In genomic region chr1:44730741-44731512, GRCh38 we compare ENCODE assay signal across 8 cellular contexts. TPM values are rescaled to one million over a fixed set of nuclear protein-coding genes. Genes with fewer than 3 reads are reported as not detected.
DNase-seq lines count a peak whose midpoint lies in the region; ATAC-seq, FAIRE-seq and TF ChIP-seq lines count a peak whose summit lies in the region.

Gene RNU5D-1, minus strand, starts transcription at chr1:44731170.

- ATAC-seq in GM18505 (IDR thresholded peaks at IDR 0.05; ENCODE audit: unreplicated experiment), result peak; percentile 68
- peak; percentile 66 for ATAC-seq in HG02970 (IDR thresholded peaks at IDR 0.05; ENCODE audit: low FRiP score, unreplicated experiment)

- H3K4me3 ChIP-seq in astrocyte (ENCODE audit: insufficient read depth, low read depth, low read length) (peak within 1 kb of the TSS; percentile 31), hepatocyte (no peak within 1 kb of the TSS)

- no peaks in the 10 kb centered on the region for H3K27me3 ChIP-seq in astrocyte (ENCODE audit: insufficient read depth, low read length)
- H3K27me3 ChIP-seq in hepatocyte, result no peaks in the 10 kb centered on the region

- peaks cover 8% of the 10 kb centered on the region for H3K4me1 Mint-ChIP-seq in astrocyte (ENCODE audit: low read depth, unreplicated experiment)

- 4% methylated on average over 19 of the region's 19 CpGs for WGBS in hepatocyte (ENCODE audit: low lambda C conversion rate, missing lambda C conversion rate)

- no peaks in the 10 kb centered on the region for H3K79me2 ChIP-seq in astrocyte (ENCODE audit: insufficient read depth, low read length)
- no peaks in the 10 kb centered on the region for H3K79me2 ChIP-seq in hepatocyte

- H3K9me2 ChIP-seq in hepatocyte (replicated peaks; ENCODE audit: insufficient read depth), result no peaks in the 10 kb centered on the region

- peak within 1 kb of the TSS; percentile 65 for H2AFZ ChIP-seq in astrocyte (ENCODE audit: low read depth, low read length)
- no peak within 1 kb of the TSS for H2AFZ ChIP-seq in hepatocyte

- H3K9me3 ChIP-seq in astrocyte (ENCODE audit: insufficient read depth, low read depth, low read length) (no peaks in the 10 kb centered on the region), hepatocyte (ENCODE audit: low read depth) (no peaks in the 10 kb centered on the region)

- H3K4me1 ChIP-seq in astrocyte (ENCODE audit: insufficient read depth, low read length) (peaks cover 11% of the 10 kb centered on the region), hepatocyte (ENCODE audit: insufficient read depth) (no peaks in the 10 kb centered on the region)

- H3K27me3 Mint-ChIP-seq in astrocyte (ENCODE audit: low read depth, unreplicated experiment), result no peaks in the 10 kb centered on the region

- H3K4me2 ChIP-seq in astrocyte (ENCODE audit: low read length) (peak within 1 kb of the TSS; percentile 69), hepatocyte (peak within 1 kb of the TSS; percentile 39)

- peaks cover 4% of the 10 kb centered on the region for H3K9me3 Mint-ChIP-seq in astrocyte (ENCODE audit: unreplicated experiment)

- peak within 1 kb of the TSS; percentile 10 for H3K4me3 Mint-ChIP-seq in astrocyte (ENCODE audit: unreplicated experiment)

- H3K27ac Mint-ChIP-seq in astrocyte (ENCODE audit: unreplicated experiment), result peak within 1 kb of the TSS; percentile 99

- H3K9ac ChIP-seq in astrocyte (ENCODE audit: low read length), result peak within 1 kb of the TSS; percentile 89

- H4K20me1 ChIP-seq in astrocyte (ENCODE audit: insufficient read depth, low read length), result no peaks in the 10 kb centered on the region
- H4K20me1 ChIP-seq in hepatocyte (ENCODE audit: insufficient read depth, poor library complexity, severe bottlenecking), result no peaks in the 10 kb centered on the region

- TF ChIP-seq CTCF in astrocyte (IDR thresholded peaks at IDR 0.05; ENCODE audit: insufficient read depth, low read depth, low read length), result peak; percentile 98
- TF ChIP-seq CTCF in hepatocyte (IDR thresholded peaks at IDR 0.05; ENCODE audit: poor library complexity), result peak; percentile 85

- peak; percentile 17 for FAIRE-seq in astrocyte (lab: Jason Lieb, UNC)

- H3K27ac ChIP-seq in astrocyte (ENCODE audit: low read depth, low read length), result peak within 1 kb of the TSS; percentile 100
- H3K27ac ChIP-seq in hepatocyte, result peak within 1 kb of the TSS; percentile 77

- DNase-seq in NCI-H187 (lab: John Stamatoyannopoulos, UW), result peak; percentile 90 to 94
- peak; percentile 75 to 97 (median 92) for DNase-seq in T-helper 2 cell
- peak; percentile 98 for DNase-seq in astrocyte (ENCODE audit: low read depth)
- DNase-seq in hepatocyte (ENCODE audit: low spot score), result peak; percentile 97
- DNase-seq in retina, result peak; percentile 95
- DNase-seq in 8988T, result no peak

- no peaks in the 10 kb centered on the region for H3K36me3 Mint-ChIP-seq in astrocyte (ENCODE audit: low read depth, unreplicated experiment)

- TF ChIP-seq POLR2A in GM18505 (IDR thresholded peaks at IDR 0.05; ENCODE audit: borderline replicate concordance, extremely low read depth, insufficient read depth, insufficient read length), result peak; percentile 99

- H3K36me3 ChIP-seq in astrocyte (ENCODE audit: insufficient read depth, low read length) (no peaks in the 10 kb centered on the region), hepatocyte (replicated peaks; ENCODE audit: insufficient read depth, low read depth) (no peaks in the 10 kb centered on the region)

RNA-seq across cellular contexts. Expression of gene RNU5D-1, which starts in this region (rescaled TPM):
- total RNA-seq in astrocyte (not detected in 2 replicates), hepatocyte (not detected in 2 replicates)
- not detected in 2 replicates for polyA plus RNA-seq in hepatocyte

Comparison
In these comparisons a context has a peak if more than half of its experiments do, and no peak if none do; other contexts are left out.
1. Peak in DNase-seq, H3K4me3 ChIP-seq, H3K27ac ChIP-seq, H3K9ac ChIP-seq and H3K4me2 ChIP-seq in astrocyte; RNA of the gene not detected or under 1 TPM.
2. Peak in DNase-seq, H3K27ac ChIP-seq and H3K4me2 ChIP-seq in hepatocyte; RNA of the gene not detected or under 1 TPM.